20 cellular contexts compared by ENCODE assay signal in genomic region chr17:12492450-12492849, GRCh38.
"Had no signal": no experiment of that assay in that cellular context is flagged by ENCODE, and none has a peak within 500 bp of the region (broad histone marks: within the 10 kb centered on the region; RNA-seq: fewer than 3 reads in every experiment).

No MANE protein-coding gene starts in this region.

- H3K4me3 ChIP-seq: lower lobe of right lung, psoas muscle, skin epidermis, testis, upper lobe of left lung had no signal

- H3K36me3 ChIP-seq: lower lobe of right lung, upper lobe of left lung had no signal

- H3K4me1 ChIP-seq: lower lobe of right lung, psoas muscle, testis, upper lobe of left lung had no signal

- H3K9me3 ChIP-seq: lower lobe of right lung, psoas muscle, testis, upper lobe of left lung had no signal

- ATAC-seq: activated CD8-positive, alpha-beta T cell treated with anti-CD3 and anti-CD28 coated beads for 36 hours; activated T-helper 17 cell treated with anti-CD3 and anti-CD28 coated beads, Interleukin-2, amount 50 U/mL, for 72 hours; effector memory CD8-positive, alpha-beta T cell; lower lobe of right lung; naive thymus-derived CD8-positive, alpha-beta T cell; psoas muscle; right cardiac atrium; stimulated activated effector memory CD8-positive, alpha-beta T cell treated with anti-CD3 and anti-CD28 coated beads, Interleukin-12 subunit alpha, Interleukin-12 subunit beta, amount 100 ng/mL, for 72 hours had no signal

- H3K27ac ChIP-seq: epithelial cell of prostate, lower lobe of right lung, psoas muscle, skin epidermis, testis, upper lobe of left lung had no signal

- DNase-seq: activated CD4-positive, alpha-beta T cell treated with anti-CD3 and anti-CD28 coated beads, Interleukin-2, amount 10 ng/mL, durations not matched to agents 24 days and 14 days; activated CD8-positive, alpha-beta T cell treated with anti-CD3 and anti-CD28 coated beads for 36 hours; activated naive CD4-positive, alpha-beta T cell; activated naive CD8-positive, alpha-beta T cell treated with anti-CD3 and anti-CD28 coated beads, Interleukin-2, amount 10 ng/mL, durations not matched to agents 7 days and 5 days; activated T-cell treated with anti-CD3 and anti-CD28 coated beads, Interleukin-2, amount 50 U/mL, for 1 hour; aorta; effector memory CD8-positive, alpha-beta T cell; lower lobe of right lung; naive thymus-derived CD8-positive, alpha-beta T cell; psoas muscle; right cardiac atrium; stimulated activated CD4-positive, alpha-beta T cell treated with anti-CD3 and anti-CD28 coated beads, Interleukin-4, amount 100 ng/mL, for 24 hours; T-helper 1 cell; T-helper 9 cell; testis; upper lobe of left lung had no signal

- H3K27me3 ChIP-seq: testis, upper lobe of left lung had no signal
